In genomic region chr6:133242761-133243590, GRCh38 we compare ENCODE assay signal across 9 cellular contexts. TPM values are rescaled to one million over a fixed set of nuclear protein-coding genes. Genes with fewer than 3 reads are reported as not detected.
A peak's percentile ranks its signal among the peaks of the same experiment; 100 is the strongest.
DNase-seq lines count a peak whose midpoint lies in the region; ATAC-seq and TF ChIP-seq lines count a peak whose summit lies in the region.
"Had no signal": no experiment of that assay in that cellular context is flagged by ENCODE, and none has a peak within 500 bp of the region (broad histone marks: within the 10 kb centered on the region; RNA-seq: fewer than 3 reads in every experiment).

No MANE protein-coding gene starts in this region.

- H3K36me3 ChIP-seq in fibroblast of lung (ENCODE audit: control insufficient read depth, insufficient read depth, low read length) (no peaks in the 10 kb centered on the region), osteoblast (ENCODE audit: insufficient read depth, low read length) (no peaks in the 10 kb centered on the region)
- H3K36me3 ChIP-seq: SJSA1 had no signal

- CTCF ChIA-PET in activated CD8-positive, alpha-beta memory T cell treated with anti-CD3 and anti-CD28 coated beads, Interleukin-2, amount 10 ng/mL, durations not matched to agents 7 days and 5 days (lab: Charles Lee), result no interaction called here

- H4K20me1 ChIP-seq in fibroblast of lung (ENCODE audit: control insufficient read depth, extremely low read depth, insufficient read depth, low read length) (no peaks in the 10 kb centered on the region), osteoblast (ENCODE audit: insufficient read depth, low read length) (no peaks in the 10 kb centered on the region)

- peaks cover 14% of the 10 kb centered on the region for H3K4me1 Mint-ChIP-seq in activated CD8-positive, alpha-beta memory T cell treated with anti-CD3 and anti-CD28 coated beads, Interleukin-2, amount 10 ng/mL, durations not matched to agents 7 days and 5 days

- H3K4me1 ChIP-seq in fibroblast of lung (ENCODE audit: control insufficient read depth, extremely low read depth, insufficient read depth, low read length) (no peaks in the 10 kb centered on the region), osteoblast (ENCODE audit: insufficient read depth, low read length) (peaks cover 8% of the 10 kb centered on the region)

- DNase-seq in Daoy (ENCODE audit: low read depth) (peak; percentile 53), NCI-H2171 (lab: John Stamatoyannopoulos, UW) (peak; percentile 3), fibroblast of lung (ENCODE audit: low read depth in 2 of 2) (peak in 1 of 2 donors; percentile 64), osteoblast (ENCODE audit: insufficient read length, low spot score, missing footprints) (peak; percentile 57), GM20000 (ENCODE audit: low spot score) (no peak), COLO829 (ENCODE audit: low spot score) (no peak), occipital lobe (lab: John Stamatoyannopoulos, UW) (no peak)
- no peak for DNase-seq in activated CD8-positive, alpha-beta memory T cell treated with anti-CD3 and anti-CD28 coated beads, Interleukin-2, amount 10 ng/mL, durations not matched to agents 7 days and 5 days

- H3K36me3 Mint-ChIP-seq in activated CD8-positive, alpha-beta memory T cell treated with anti-CD3 and anti-CD28 coated beads, Interleukin-2, amount 10 ng/mL, durations not matched to agents 7 days and 5 days, result no peaks in the 10 kb centered on the region

- peak overlapping the region; percentile 71 to 85 (median 75) for H3K4me3 ChIP-seq in fibroblast of lung (replicated peaks in 1 of 4; ENCODE audit: control extremely low read depth in 1 of 4, insufficient read depth in 1 of 4, low read depth in 3 of 4, low read length in 4 of 4)
- H3K4me3 ChIP-seq in osteoblast (ENCODE audit: insufficient read depth, low read length), result peak overlapping the region; percentile 73

- H3K9me3 ChIP-seq in fibroblast of lung (ENCODE audit: control insufficient read depth, insufficient read depth, low read depth, low read length) (no peaks in the 10 kb centered on the region), osteoblast (ENCODE audit: low read depth, low read length) (no peaks in the 10 kb centered on the region)
- H3K9me3 ChIP-seq: SJSA1 had no signal

- no peak for ATAC-seq in activated CD8-positive, alpha-beta memory T cell treated with anti-CD3 and anti-CD28 coated beads, Interleukin-2, amount 10 ng/mL, durations not matched to agents 7 days and 5 days

- H3K27me3 Mint-ChIP-seq in activated CD8-positive, alpha-beta memory T cell treated with anti-CD3 and anti-CD28 coated beads, Interleukin-2, amount 10 ng/mL, durations not matched to agents 7 days and 5 days, result peaks cover 64% of the 10 kb centered on the region

- H3K4me3 Mint-ChIP-seq in activated CD8-positive, alpha-beta memory T cell treated with anti-CD3 and anti-CD28 coated beads, Interleukin-2, amount 10 ng/mL, durations not matched to agents 7 days and 5 days, result no peak overlapping the region

- H3K79me2 ChIP-seq in fibroblast of lung (ENCODE audit: control insufficient read depth, insufficient read depth, low read length), result peaks cover 29% of the 10 kb centered on the region
- no peaks in the 10 kb centered on the region for H3K79me2 ChIP-seq in osteoblast (ENCODE audit: insufficient read depth, low read length)

- peak overlapping the region; percentile 27 for H3K9ac ChIP-seq in fibroblast of lung (ENCODE audit: insufficient read depth, low read length)

- no peaks in the 10 kb centered on the region for H3K27me3 ChIP-seq in fibroblast of lung (ENCODE audit: control insufficient read depth, insufficient read depth, low read length)
- peaks cover 55% of the 10 kb centered on the region for H3K27me3 ChIP-seq in osteoblast (ENCODE audit: insufficient read depth, low read length)

- H2AFZ ChIP-seq in fibroblast of lung (ENCODE audit: low read length) (peak overlapping the region; percentile 33), osteoblast (ENCODE audit: low read length) (peak overlapping the region; percentile 62)

- H3K27ac ChIP-seq in fibroblast of lung (ENCODE audit: insufficient read depth, low read length) (peak overlapping the region; percentile 78), osteoblast (ENCODE audit: low read depth, low read length) (no peak overlapping the region)
- H3K27ac ChIP-seq: SJSA1 had no signal

- TF ChIP-seq CTCF in fibroblast of lung (conservative IDR thresholded peaks at IDR 0.05 in 1 of 2, IDR thresholded peaks at IDR 0.05 in 1 of 2; ENCODE audit: low read depth in 1 of 2, low read length in 2 of 2) (no peak), osteoblast (IDR thresholded peaks at IDR 0.05; ENCODE audit: extremely low read depth, low read depth, low read length) (no peak), GM20000 (IDR thresholded peaks at IDR 0.05; ENCODE audit: extremely low read depth, missing control alignments) (no peak)

- peak overlapping the region; percentile 90 for H3K4me2 ChIP-seq in fibroblast of lung (ENCODE audit: extremely low read depth, insufficient read depth, low read length)
- peak overlapping the region; percentile 84 for H3K4me2 ChIP-seq in osteoblast (ENCODE audit: insufficient read depth, low read length)

- H3K27ac Mint-ChIP-seq in activated CD8-positive, alpha-beta memory T cell treated with anti-CD3 and anti-CD28 coated beads, Interleukin-2, amount 10 ng/mL, durations not matched to agents 7 days and 5 days, result no peak overlapping the region

- H3K9me3 Mint-ChIP-seq in activated CD8-positive, alpha-beta memory T cell treated with anti-CD3 and anti-CD28 coated beads, Interleukin-2, amount 10 ng/mL, durations not matched to agents 7 days and 5 days (ENCODE audit: low read depth), result no peaks in the 10 kb centered on the region

RNA-seq across cellular contexts. Expression of gene EYA4, which starts 1.8 kb away (rescaled TPM):
- 14.7 and 16.3 TPM in 2 replicates for total RNA-seq in Daoy (2014; rRNA removed; shearing (Covaris generic))
- total RNA-seq in fibroblast of lung, result 23.9 and 38.0 TPM in 2 replicates
- 4.6 and 17.7 TPM in 2 replicates for polyA plus RNA-seq in fibroblast of lung
- 2.8 and 8.6 TPM in 2 replicates for polyA plus RNA-seq in fibroblast of lung (2012)
- polyA minus RNA-seq in fibroblast of lung (ENCODE audit: low replicate concordance), result 11.2 and 29.3 TPM in 2 replicates
- 35.5 and 35.9 TPM in 2 replicates for total RNA-seq in osteoblast
- total RNA-seq in occipital lobe, result 0.47 TPM
- not detected for total RNA-seq in activated CD8-positive, alpha-beta memory T cell treated with anti-CD3 and anti-CD28 coated beads, Interleukin-2, amount 10 ng/mL, durations not matched to agents 7 days and 5 days

Comparison
In these comparisons a context has a peak if more than half of its experiments do, and no peak if none do; other contexts are left out.
1. DNase-seq: peak in Daoy (single experiment), NCI-H2171 (single experiment) and osteoblast (single experiment); none in GM20000 (single experiment), COLO829 (single experiment), occipital lobe (single experiment) and activated CD8-positive, alpha-beta memory T cell treated with anti-CD3 and anti-CD28 coated beads, Interleukin-2, amount 10 ng/mL, durations not matched to agents 7 days and 5 days (single experiment).
2. RNA of gene EYA4, which starts 1.8 kb away (total RNA-seq): 23.9 to 38.0 TPM in fibroblast of lung, 35.5 to 35.9 TPM in osteoblast and 14.7 to 16.3 TPM in Daoy; 0.47 TPM in occipital lobe (single experiment) and not detected in activated CD8-positive, alpha-beta memory T cell treated with anti-CD3 and anti-CD28 coated beads, Interleukin-2, amount 10 ng/mL, durations not matched to agents 7 days and 5 days; every median in the first group is over 10 times any median in the second.